Comparison of ENCODE assay signal across 22 cellular contexts in genomic region chr2:12201369-12201768, GRCh38.
DNase-seq lines count a peak whose midpoint lies in the region; ATAC-seq lines count a peak whose summit lies in the region.
"Had no signal": no experiment of that assay in that cellular context is flagged by ENCODE, and none has a peak within 500 bp of the region (broad histone marks: within the 10 kb centered on the region; RNA-seq: fewer than 3 reads in every experiment).

No MANE protein-coding gene starts in this region.

- H3K4me3 Mint-ChIP-seq in dendritic cell treated with granulocyte-macrophage colony-stimulating factor and Interleukin-4, amounts not matched to agents 40 ng/mL and 50 ng/mL, for 4 days = no peak overlapping the region
- no peak overlapping the region for H3K4me3 Mint-ChIP-seq in immature natural killer cell
- H3K4me3 Mint-ChIP-seq: activated CD8-positive, alpha-beta T cell treated with anti-CD3 and anti-CD28 coated beads, Interleukin-2, amount 10 ng/mL, durations not matched to agents 7 days and 5 days; CD8-positive, alpha-beta T cell; natural killer cell treated with Interleukin-12 subunit alpha and Interleukin-12 subunit beta and Interleukin-15 and Interleukin-18, amount 100 ng/mL, for 72 hours had no signal

- ATAC-seq in HG03469 (IDR thresholded peaks at IDR 0.05; ENCODE audit: unreplicated experiment) = no peak
- ATAC-seq in GM21619 (IDR thresholded peaks at IDR 0.05; ENCODE audit: unreplicated experiment) = no peak
- ATAC-seq: activated CD8-positive, alpha-beta T cell treated with anti-CD3 and anti-CD28 coated beads, Interleukin-2, amount 10 ng/mL, durations not matched to agents 7 days and 5 days; activated naive CD4-positive, alpha-beta T cell treated with anti-CD3 and anti-CD28 coated beads, Interleukin-2, amount 50 U/mL, for 72 hours; CD8-positive, alpha-beta T cell; left ventricle myocardium superior; natural killer cell treated with Interleukin-12 subunit alpha and Interleukin-12 subunit beta and Interleukin-15 and Interleukin-18, amount 100 ng/mL, for 72 hours; Panc1 had no signal

- intact Hi-C loops in dendritic cell treated with granulocyte-macrophage colony-stimulating factor and Interleukin-4, amounts not matched to agents 40 ng/mL and 50 ng/mL, for 4 days (cut with micrococcal nuclease) = no loop called here

- peaks cover 42% of the 10 kb centered on the region for H3K9me3 Mint-ChIP-seq in dendritic cell treated with granulocyte-macrophage colony-stimulating factor and Interleukin-4, amounts not matched to agents 40 ng/mL and 50 ng/mL, for 4 days
- peaks cover 0 to 22% (median 14%) of the 10 kb centered on the region in 6 donors for H3K9me3 Mint-ChIP-seq in immature natural killer cell

- H3K27ac Mint-ChIP-seq in dendritic cell treated with granulocyte-macrophage colony-stimulating factor and Interleukin-4, amounts not matched to agents 40 ng/mL and 50 ng/mL, for 4 days = peak overlapping the region; percentile 62
- H3K27ac Mint-ChIP-seq in immature natural killer cell = no peak overlapping the region
- H3K27ac Mint-ChIP-seq: activated CD8-positive, alpha-beta T cell treated with anti-CD3 and anti-CD28 coated beads, Interleukin-2, amount 10 ng/mL, durations not matched to agents 7 days and 5 days; activated naive CD4-positive, alpha-beta T cell treated with anti-CD3 and anti-CD28 coated beads, Interleukin-2, amount 50 U/mL, for 72 hours; CD8-positive, alpha-beta T cell; natural killer cell treated with Interleukin-12 subunit alpha and Interleukin-12 subunit beta and Interleukin-15 and Interleukin-18, amount 100 ng/mL, for 72 hours had no signal

- peaks cover 23% of the 10 kb centered on the region for H3K27me3 Mint-ChIP-seq in dendritic cell treated with granulocyte-macrophage colony-stimulating factor and Interleukin-4, amounts not matched to agents 40 ng/mL and 50 ng/mL, for 4 days
- peaks cover 4 to 10% (median 10%) of the 10 kb centered on the region in 3 donors for H3K27me3 Mint-ChIP-seq in immature natural killer cell (ENCODE audit: low read depth in 3 of 3)

- H3K36me3 Mint-ChIP-seq in dendritic cell treated with granulocyte-macrophage colony-stimulating factor and Interleukin-4, amounts not matched to agents 40 ng/mL and 50 ng/mL, for 4 days (ENCODE audit: low read depth) = peaks cover 18% of the 10 kb centered on the region
- H3K36me3 Mint-ChIP-seq in immature natural killer cell = peaks cover 0 to 11% (median 0%) of the 10 kb centered on the region in 3 donors
- H3K36me3 Mint-ChIP-seq: CD8-positive, alpha-beta T cell had no signal

- DNase-seq in KBM-7 (peak; percentile 41), OCI-M1 (lab: John Stamatoyannopoulos, UW) (peak; percentile 79), immature natural killer cell (no peak)
- no peak for DNase-seq in activated CD4-positive, alpha-beta T cell treated with anti-CD3 and anti-CD28 coated beads, Interleukin-2, amount 50 U/mL, for 48 hours
- DNase-seq: activated CD8-positive, alpha-beta T cell treated with anti-CD3 and anti-CD28 coated beads, Interleukin-2, amount 10 ng/mL, durations not matched to agents 7 days and 5 days; anterior cingulate cortex; CD8-positive, alpha-beta T cell; effector CD8-positive, alpha-beta T cell; H7; left ventricle myocardium superior; NCI-H1436 treated with DMSO at 0.1 percent for 48 hours; retina; SJCRH30; small intestine; stimulated activated CD4-positive, alpha-beta T cell treated with anti-CD3 and anti-CD28 coated beads, Interleukin-2, amount 100 ng/mL, for 24 hours; transverse colon had no signal

- H3K4me1 Mint-ChIP-seq in dendritic cell treated with granulocyte-macrophage colony-stimulating factor and Interleukin-4, amounts not matched to agents 40 ng/mL and 50 ng/mL, for 4 days (ENCODE audit: low read depth) = peaks cover 13% of the 10 kb centered on the region
- H3K4me1 Mint-ChIP-seq in immature natural killer cell = peaks cover 15 to 17% of the 10 kb centered on the region in 2 donors

- in situ Hi-C loops in KBM-7 (cut with MboI; ENCODE audit: low pct_unique_long_range_greater_than_20kb, low sequenced_read_pairs) = no loop called here

Comparison
In these comparisons a context has a peak if more than half of its experiments do, and no peak if none do; other contexts are left out.
1. DNase-seq: peak in KBM-7 (single experiment) and OCI-M1 (single experiment); none in activated CD4-positive, alpha-beta T cell treated with anti-CD3 and anti-CD28 coated beads, Interleukin-2, amount 50 U/mL, for 48 hours (0 of 2) and immature natural killer cell (0 of 3).